Comparison of ENCODE assay signal across 8 cellular contexts in the genomic region with DNA sequence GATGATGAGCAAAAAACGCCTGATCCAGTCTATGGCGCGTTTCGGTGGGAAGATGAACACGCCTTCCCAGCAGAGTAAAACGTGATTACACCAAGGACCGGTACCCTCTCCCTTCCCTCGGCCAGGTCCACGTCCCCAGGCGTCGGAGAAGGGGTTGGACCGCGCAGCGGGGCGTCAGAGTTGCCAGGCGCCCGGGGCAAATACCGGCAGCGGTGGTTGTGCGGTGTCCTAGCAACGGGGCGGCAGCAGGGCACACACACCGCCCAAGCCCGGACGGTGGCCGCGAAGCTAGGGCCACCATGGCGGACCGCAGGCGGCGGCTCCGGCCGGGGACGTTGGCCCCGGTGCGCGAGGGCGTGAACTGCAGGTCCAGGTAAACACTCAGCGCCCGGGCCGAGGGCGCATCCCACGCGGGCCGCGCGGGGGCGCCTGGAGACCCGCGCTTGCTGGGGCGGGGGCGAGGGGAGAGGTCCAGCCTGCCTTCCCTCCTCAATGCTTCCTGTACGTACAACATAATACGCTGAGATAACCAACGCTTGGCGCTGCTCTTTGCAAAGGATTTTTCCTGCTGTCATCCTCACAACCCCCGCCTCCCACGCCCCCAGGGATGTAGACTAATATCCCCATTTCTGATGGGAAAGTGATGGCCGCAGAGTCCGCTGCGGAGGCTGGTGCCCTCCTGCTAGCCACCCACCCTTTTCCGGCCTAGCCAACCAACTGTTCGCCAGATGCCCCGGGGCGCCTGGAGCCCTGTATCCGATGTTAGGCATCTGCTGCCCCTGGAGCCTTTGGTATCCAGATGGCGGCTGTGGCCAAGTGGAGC. TPM values are rescaled to one million over a fixed set of nuclear protein-coding genes. Genes with fewer than 3 reads are reported as not detected.
A peak's percentile ranks its signal among the peaks of the same experiment; 100 is the strongest.
DNase-seq lines count a peak whose midpoint lies in the region; ATAC-seq and TF ChIP-seq lines count a peak whose summit lies in the region.

A gene with protein sequence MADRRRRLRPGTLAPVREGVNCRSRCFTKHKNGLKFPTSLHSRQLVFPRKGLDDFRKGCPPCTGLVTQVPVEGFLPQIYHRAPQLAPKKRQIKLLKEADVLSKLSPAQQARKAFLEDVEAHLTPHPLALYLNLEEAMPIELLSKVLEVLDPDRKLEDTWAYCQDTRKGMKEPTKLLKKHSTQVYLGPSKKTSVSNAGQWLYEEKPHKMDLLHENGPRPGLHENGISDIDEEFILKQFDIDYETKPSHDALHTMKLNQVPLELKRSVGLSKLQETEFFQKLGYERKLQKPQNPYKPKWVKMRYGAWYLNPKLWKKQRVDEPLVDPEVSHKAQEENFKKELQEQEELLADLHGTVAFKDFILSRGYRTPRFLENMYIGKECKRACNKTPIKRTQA (plus strand): TSS at position 274 of the 823 bp plus-strand sequence. CDS start 26 bp downstream, at position 300.

- H3K9ac ChIP-seq in MM.1S (ENCODE audit: low read length) (peak within 1 kb of the TSS; percentile 71), iPS-15b (ENCODE audit: low read depth, low read length) (peak within 1 kb of the TSS; percentile 37)

- H3K9me2 ChIP-seq in MM.1S (replicated peaks; ENCODE audit: insufficient read depth, low read length): no peaks in the 10 kb centered on the region

- peak within 1 kb of the TSS; percentile 86 for H2AFZ ChIP-seq in MM.1S (ENCODE audit: low read length)

- no peak within 1 kb of the TSS for H3K27ac ChIP-seq in MM.1S (ENCODE audit: low read length)
- no peak within 1 kb of the TSS for H3K27ac ChIP-seq in brain microvascular endothelial cell

- H3K9me3 ChIP-seq in MM.1S (replicated peaks; ENCODE audit: insufficient read depth, low read length) (no peaks in the 10 kb centered on the region), iPS-15b (ENCODE audit: control insufficient read depth, insufficient read depth, low read length) (no peaks in the 10 kb centered on the region)

- in situ Hi-C loops in brain microvascular endothelial cell (cut with HindIII; ENCODE audit: low pct_ligation_motif_present, low sequenced_read_pairs): no loop called here

- TF ChIP-seq CTCF in MM.1S (IDR thresholded peaks at IDR 0.05; ENCODE audit: low read length) (peak; percentile 56), brain microvascular endothelial cell (IDR thresholded peaks at IDR 0.05; ENCODE audit: low read depth, low read length, missing control alignments) (peak; percentile 19)

- H3K4me2 ChIP-seq in MM.1S (ENCODE audit: low read depth, low read length): peak within 1 kb of the TSS; percentile 98

- no peak for ATAC-seq in GM21723 (IDR thresholded peaks at IDR 0.05; ENCODE audit: unreplicated experiment)
- no peak for ATAC-seq in GM18873 (IDR thresholded peaks at IDR 0.05; ENCODE audit: low FRiP score, unreplicated experiment)

- no peaks in the 10 kb centered on the region for H4K20me1 ChIP-seq in MM.1S (ENCODE audit: insufficient read depth, low read length)

- no peaks in the 10 kb centered on the region for H3K79me2 ChIP-seq in MM.1S (ENCODE audit: low read length)

- H3K4me3 ChIP-seq in GM08714 (ENCODE audit: low read length) (peak within 1 kb of the TSS; percentile 40; the same call in 1 of the 2 replicates), MM.1S (ENCODE audit: low read length) (peak within 1 kb of the TSS; percentile 67), brain microvascular endothelial cell (ENCODE audit: low read depth, low read length) (peak within 1 kb of the TSS; percentile 53), iPS-15b (ENCODE audit: low read depth, low read length) (peak within 1 kb of the TSS; percentile 70)

- DNase-seq in MM.1S: peak; percentile 69
- DNase-seq in T-helper 1 cell: peak in 3 of 5 donors; percentile 1 to 26 (median 11)
- DNase-seq in brain microvascular endothelial cell: peak; percentile 27
- DNase-seq in renal cortical epithelial cell (ENCODE audit: low read depth): peak; percentile 59

- H3K36me3 ChIP-seq in MM.1S (replicated peaks; ENCODE audit: insufficient read depth, low read length) (no peaks in the 10 kb centered on the region), brain microvascular endothelial cell (replicated peaks) (no peaks in the 10 kb centered on the region), iPS-15b (ENCODE audit: control insufficient read depth, insufficient read depth, low read length) (no peaks in the 10 kb centered on the region)

- H3K27me3 ChIP-seq in MM.1S (replicated peaks; ENCODE audit: insufficient read depth, low read length) (no peaks in the 10 kb centered on the region), brain microvascular endothelial cell (replicated peaks) (peaks cover 42% of the 10 kb centered on the region), iPS-15b (ENCODE audit: control insufficient read depth, insufficient read depth, low read length) (peaks cover 26% of the 10 kb centered on the region)

- H3K4me1 ChIP-seq in MM.1S (ENCODE audit: low read length) (no peaks in the 10 kb centered on the region; the same call in 1 of the 2 replicates), iPS-15b (ENCODE audit: control insufficient read depth, insufficient read depth, low read length) (peaks cover 3% of the 10 kb centered on the region)

- H3F3A ChIP-seq in MM.1S (ENCODE audit: insufficient read depth, low read length): no peaks in the 10 kb centered on the region

RNA-seq across cellular contexts. Expression of the gene that starts here (rescaled TPM):
- total RNA-seq in renal cortical epithelial cell: 1.0 and 5.7 TPM in 2 replicates

Comparison
In these comparisons a context has a peak if more than half of its experiments do, and no peak if none do; other contexts are left out.
1. DNase-seq: peak in every context shown above with its lines; median percentile 69 in MM.1S; 59 in renal cortical epithelial cell; 27 in brain microvascular endothelial cell; 11 in T-helper 1 cell.